ENCODE assay signal across 10 cellular contexts in genomic region chr2:46850742-46851141, GRCh38.
DNase-seq lines count a peak whose midpoint lies in the region; ATAC-seq, FAIRE-seq and TF ChIP-seq lines count a peak whose summit lies in the region.
"Had no signal": no experiment of that assay in that cellular context is flagged by ENCODE, and none has a peak within 500 bp of the region (broad histone marks: within the 10 kb centered on the region; RNA-seq: fewer than 3 reads in every experiment).

No MANE protein-coding gene starts in this region.

- no peak for FAIRE-seq in bronchial epithelial cell (lab: Jason Lieb, UNC)
- FAIRE-seq: small intestine had no signal

- H3K27me3 ChIP-seq in bronchial epithelial cell (ENCODE audit: control insufficient read depth, insufficient read depth, low read length): no peaks in the 10 kb centered on the region
- H3K27me3 ChIP-seq in kidney epithelial cell (ENCODE audit: control insufficient read depth, insufficient read depth, low read length): no peaks in the 10 kb centered on the region

- H3K4me1 Mint-ChIP-seq in T-helper 2 cell treated with Interferon-gamma antibody and Interleukin-4, amounts not matched to agents 5 μg/mL and 100 μg/mL, for 36 hours (ENCODE audit: low read depth): no peaks in the 10 kb centered on the region

- H3K27me3 Mint-ChIP-seq in T-helper 2 cell treated with Interferon-gamma antibody and Interleukin-4, amounts not matched to agents 5 μg/mL and 100 μg/mL, for 36 hours (ENCODE audit: low read depth): peaks cover 15% of the 10 kb centered on the region

- no peak overlapping the region for H3K27ac Mint-ChIP-seq in T-helper 2 cell treated with Interferon-gamma antibody and Interleukin-4, amounts not matched to agents 5 μg/mL and 100 μg/mL, for 36 hours

- no peaks in the 10 kb centered on the region for H3K36me3 ChIP-seq in bronchial epithelial cell (ENCODE audit: control insufficient read depth, insufficient read depth, low read length)
- no peaks in the 10 kb centered on the region for H3K36me3 ChIP-seq in kidney epithelial cell (ENCODE audit: control insufficient read depth, insufficient read depth, low read length)

- no peaks in the 10 kb centered on the region for H3K9me3 Mint-ChIP-seq in T-helper 2 cell treated with Interferon-gamma antibody and Interleukin-4, amounts not matched to agents 5 μg/mL and 100 μg/mL, for 36 hours

- DNase-seq in HK-2 (ENCODE audit: unreplicated experiment): peak; percentile 70
- DNase-seq in bronchial epithelial cell (ENCODE audit: low read depth): peak; percentile 83
- peak; percentile 92 for DNase-seq in kidney epithelial cell (ENCODE audit: low read depth)
- no peak for DNase-seq in NCI-H1436 treated with DMSO at 0.1 percent for 48 hours (lab: John Stamatoyannopoulos, UW)
- DNase-seq in T-helper 2 cell treated with Interferon-gamma antibody and Interleukin-4, amounts not matched to agents 5 μg/mL and 100 μg/mL, for 36 hours (ENCODE audit: low spot score): no peak
- DNase-seq: NCI-H1930 had no signal

- no peak overlapping the region for H3K4me3 Mint-ChIP-seq in T-helper 2 cell treated with Interferon-gamma antibody and Interleukin-4, amounts not matched to agents 5 μg/mL and 100 μg/mL, for 36 hours

- H3K27ac ChIP-seq in skin epidermis: peak overlapping the region in 11 of 21 experiments; percentile 6 to 86 (median 40)

- ATAC-seq in HG02642 (IDR thresholded peaks at IDR 0.05; ENCODE audit: poor library complexity, unreplicated experiment): no peak
- ATAC-seq in GM18867 (IDR thresholded peaks at IDR 0.05; ENCODE audit: unreplicated experiment): no peak

- no peaks in the 10 kb centered on the region for H3K36me3 Mint-ChIP-seq in T-helper 2 cell treated with Interferon-gamma antibody and Interleukin-4, amounts not matched to agents 5 μg/mL and 100 μg/mL, for 36 hours (ENCODE audit: low read depth)

- H3K4me3 ChIP-seq in bronchial epithelial cell (ENCODE audit: low read depth, low read length): no peak overlapping the region
- no peak overlapping the region for H3K4me3 ChIP-seq in kidney epithelial cell (ENCODE audit: low read depth, low read length)
- no peak overlapping the region for H3K4me3 ChIP-seq in skin epidermis

- TF ChIP-seq CTCF in bronchial epithelial cell (IDR thresholded peaks at IDR 0.05; ENCODE audit: insufficient read depth, low read length, severe bottlenecking): no peak
- no peak for TF ChIP-seq CTCF in kidney epithelial cell (IDR thresholded peaks at IDR 0.05; ENCODE audit: insufficient read depth, low read length, poor library complexity, severe bottlenecking)

Comparison
In these comparisons a context has a peak if more than half of its experiments do, and no peak if none do; other contexts are left out.
1. DNase-seq: peak in HK-2 (single experiment), bronchial epithelial cell (single experiment) and kidney epithelial cell (single experiment); none in NCI-H1436 treated with DMSO at 0.1 percent for 48 hours (single experiment) and T-helper 2 cell treated with Interferon-gamma antibody and Interleukin-4, amounts not matched to agents 5 μg/mL and 100 μg/mL, for 36 hours (single experiment).